ENCODE assay signal across 11 cellular contexts in the genomic region with DNA sequence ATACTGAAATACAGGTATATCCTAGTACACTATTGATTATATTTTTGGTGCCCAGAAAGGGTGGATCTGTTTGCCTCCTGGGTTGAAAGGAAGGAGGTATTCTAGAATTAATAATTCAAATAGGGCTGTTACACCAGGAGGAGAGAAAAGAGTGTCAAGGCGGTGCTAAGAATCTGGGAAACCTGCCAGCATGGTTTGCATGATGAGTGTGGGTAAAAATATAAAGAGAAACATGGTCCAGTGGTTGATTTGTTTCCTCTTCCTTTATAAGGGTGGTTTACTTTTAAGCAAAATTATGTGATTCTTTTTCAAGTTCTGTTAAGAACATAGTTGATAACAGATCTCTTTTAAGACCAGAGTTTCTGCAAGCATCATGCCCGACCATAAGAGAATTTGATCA.
DNase-seq lines count a peak whose midpoint lies in the region; ATAC-seq and TF ChIP-seq lines count a peak whose summit lies in the region.
"Had no signal": no experiment of that assay in that cellular context is flagged by ENCODE, and none has a peak within 500 bp of the region (broad histone marks: within the 10 kb centered on the region; RNA-seq: fewer than 3 reads in every experiment).

No MANE protein-coding gene starts in this region.

- no peaks in the 10 kb centered on the region for H3K36me3 Mint-ChIP-seq in T-cell

- H3K4me3 ChIP-seq in brain microvascular endothelial cell (ENCODE audit: low read depth, low read length), result no peak overlapping the region

- CTCF ChIA-PET in T-cell (lab: Charles Lee), result interaction anchor here in 1 of 2 donors (1.5 kb wide), 1 partner anchor 31 kb away, joined by 4 read pairs; no protein-coding TSS in a partner anchor

- TF ChIP-seq CTCF in brain microvascular endothelial cell (IDR thresholded peaks at IDR 0.05; ENCODE audit: low read depth, low read length, missing control alignments), result no peak

- H3K27ac ChIP-seq in brain microvascular endothelial cell, result no peak overlapping the region

- no peaks in the 10 kb centered on the region for H3K36me3 ChIP-seq in brain microvascular endothelial cell (replicated peaks)

- ATAC-seq in GM18502 (IDR thresholded peaks at IDR 0.05; ENCODE audit: poor library complexity, unreplicated experiment) (peak; percentile 45), T-cell (replicated peaks in 1 of 4) (no peak)

- no peak overlapping the region for H3K27ac Mint-ChIP-seq in T-cell

- H3K4me3 Mint-ChIP-seq in T-cell, result no peak overlapping the region

- in situ Hi-C loops in brain microvascular endothelial cell (cut with HindIII; ENCODE audit: low pct_ligation_motif_present, low sequenced_read_pairs), result no loop called here

- POLR2A ChIA-PET in T-cell (lab: Charles Lee), result no interaction called here

- peaks cover 3 to 12% of the 10 kb centered on the region in 2 donors for H3K27me3 Mint-ChIP-seq in T-cell

- H3K9me3 Mint-ChIP-seq in T-cell, result no peaks in the 10 kb centered on the region

- DNase-seq in NCI-H1092 (lab: John Stamatoyannopoulos, UW) (peak; percentile 23), brain microvascular endothelial cell (peak; percentile 56), pulmonary artery endothelial cell (ENCODE audit: low read depth, low spot score) (peak; percentile 20), T-cell (no peak), OCI-M2 (lab: John Stamatoyannopoulos, UW; ENCODE audit: unreplicated experiment) (no peak)
- no peak for DNase-seq in activated T-cell treated with anti-CD3 and anti-CD28 coated beads, Interleukin-2, amount 50 U/mL, for 1 hour
- DNase-seq: activated CD8-positive, alpha-beta memory T cell treated with anti-CD3 and anti-CD28 coated beads, Interleukin-2, amount 50 U/mL, for 48 hours; cortex of kidney; stimulated activated CD4-positive, alpha-beta T cell treated with anti-CD3 and anti-CD28 coated beads, Interleukin-4, amount 100 ng/mL, for 4 hours; SW 1271 had no signal

- no peaks in the 10 kb centered on the region for H3K4me1 Mint-ChIP-seq in T-cell

- H3K27me3 ChIP-seq in brain microvascular endothelial cell (replicated peaks), result no peaks in the 10 kb centered on the region

Comparison
In these comparisons a context has a peak if more than half of its experiments do, and no peak if none do; other contexts are left out.
1. DNase-seq: peak in NCI-H1092 (single experiment), brain microvascular endothelial cell (single experiment) and pulmonary artery endothelial cell (single experiment); none in T-cell (0 of 34), activated T-cell treated with anti-CD3 and anti-CD28 coated beads, Interleukin-2, amount 50 U/mL, for 1 hour (single experiment) and OCI-M2 (single experiment).